In the genomic region with DNA sequence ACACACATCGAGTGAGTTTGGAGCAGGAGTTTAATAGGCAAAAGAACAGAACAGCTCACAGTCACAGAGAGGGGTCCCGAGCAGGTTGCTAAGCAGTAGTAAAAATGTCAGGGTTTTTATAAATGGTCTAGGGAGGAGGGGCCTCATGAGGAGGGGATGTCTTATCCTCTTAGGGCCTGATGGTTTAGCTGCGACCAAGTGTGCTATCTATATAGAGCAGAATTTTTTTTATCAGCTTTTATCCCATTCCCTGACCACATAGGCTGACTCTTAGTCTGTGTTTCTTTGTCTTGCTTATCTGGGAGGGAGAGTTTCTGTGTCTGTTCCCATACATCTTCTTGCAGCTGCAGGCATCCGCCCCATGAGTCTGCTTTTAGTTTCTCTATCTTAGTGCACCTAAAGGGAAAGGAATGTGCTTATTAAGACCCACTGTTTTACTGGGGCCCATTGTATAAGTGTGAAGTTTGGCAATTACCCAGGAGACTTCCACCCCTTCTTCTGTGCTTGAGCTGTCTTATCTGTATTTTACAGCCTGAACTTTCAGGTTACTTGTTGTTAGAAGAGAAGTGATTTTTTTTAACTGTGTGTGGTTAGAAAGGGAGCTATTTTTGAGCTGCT, we compare ENCODE assay signal across 8 cellular contexts. TPM values are rescaled to one million over a fixed set of nuclear protein-coding genes. Genes with fewer than 3 reads are reported as not detected.
A peak's percentile ranks its signal among the peaks of the same experiment; 100 is the strongest.
DNase-seq lines count a peak whose midpoint lies in the region; ATAC-seq and TF ChIP-seq lines count a peak whose summit lies in the region.

No MANE protein-coding gene starts in this region.

- no peak for TF ChIP-seq POLR2A in upper lobe of left lung (IDR thresholded peaks at IDR 0.05)

- H3K27me3 ChIP-seq in upper lobe of left lung = no peaks in the 10 kb centered on the region

- no peaks in the 10 kb centered on the region for H3K9me3 Mint-ChIP-seq in activated naive CD8-positive, alpha-beta T cell treated with anti-CD3 and anti-CD28 coated beads, Interleukin-2, amount 50 U/mL, for 24 hours

- H3K4me1 Mint-ChIP-seq in activated naive CD8-positive, alpha-beta T cell treated with anti-CD3 and anti-CD28 coated beads, Interleukin-2, amount 50 U/mL, for 24 hours = peaks cover 20% of the 10 kb centered on the region

- ATAC-seq in HG02763 (IDR thresholded peaks at IDR 0.05; ENCODE audit: unreplicated experiment) (peak; percentile 43), upper lobe of left lung (ENCODE audit: low FRiP score in 2 of 2) (peak in 1 of 2 donors; percentile 30)
- no peak for ATAC-seq in activated naive CD8-positive, alpha-beta T cell treated with anti-CD3 and anti-CD28 coated beads, Interleukin-2, amount 50 U/mL, for 24 hours

- WGBS in upper lobe of left lung, 2 donors = 36 to 40% methylated on average over 4 of the region's 4 CpGs

- H3K27ac Mint-ChIP-seq in activated naive CD8-positive, alpha-beta T cell treated with anti-CD3 and anti-CD28 coated beads, Interleukin-2, amount 50 U/mL, for 24 hours = no peak overlapping the region

- TF ChIP-seq EP300 in upper lobe of left lung (IDR thresholded peaks at IDR 0.05) = no peak

- CTCF ChIA-PET in GM10248 (lab: Yijun Ruan, JAX) = interaction anchor here (1.0 to 9.4 kb wide), 10 partner anchors 10 to 82 kb away, joined by 3 to 141 read pairs (median 6); no protein-coding TSS in a partner anchor

- H3K4me3 Mint-ChIP-seq in activated naive CD8-positive, alpha-beta T cell treated with anti-CD3 and anti-CD28 coated beads, Interleukin-2, amount 50 U/mL, for 24 hours = peak overlapping the region; percentile 54

- peak overlapping the region in 3 of 4 donors; percentile 16 to 29 (median 24) for H3K4me3 ChIP-seq in upper lobe of left lung

- H3K27me3 Mint-ChIP-seq in activated naive CD8-positive, alpha-beta T cell treated with anti-CD3 and anti-CD28 coated beads, Interleukin-2, amount 50 U/mL, for 24 hours = no peaks in the 10 kb centered on the region

- peaks cover 10 to 19% (median 13%) of the 10 kb centered on the region in 4 donors for H3K4me1 ChIP-seq in upper lobe of left lung

- H3K27ac ChIP-seq in upper lobe of left lung = peak overlapping the region; percentile 15 to 66 (median 60)

- DNase-seq in EL (peak; percentile 68), kidney tubule cell (ENCODE audit: low spot score) (peak; percentile 55), upper lobe of left lung (no peak), GM10248 (ENCODE audit: extremely low spot score) (no peak), globus pallidus (ENCODE audit: low spot score) (no peak), NOMO-1 treated with dmso at 0.1 percent for 144 hours (lab: John Stamatoyannopoulos, UW; ENCODE audit: unreplicated experiment) (no peak)
- DNase-seq in activated naive CD8-positive, alpha-beta T cell treated with anti-CD3 and anti-CD28 coated beads, Interleukin-2, amount 50 U/mL, for 24 hours = no peak

- H3K36me3 ChIP-seq in upper lobe of left lung = peaks cover 0 to under 1% (median 0%) of the 10 kb centered on the region in 4 donors

- peaks cover 6% of the 10 kb centered on the region for H3K36me3 Mint-ChIP-seq in activated naive CD8-positive, alpha-beta T cell treated with anti-CD3 and anti-CD28 coated beads, Interleukin-2, amount 50 U/mL, for 24 hours (ENCODE audit: low read depth)

- no peak for TF ChIP-seq CTCF in upper lobe of left lung (IDR thresholded peaks at IDR 0.05)
- no peak for TF ChIP-seq CTCF in GM10248 (IDR thresholded peaks at IDR 0.05; ENCODE audit: control extremely low read depth, extremely low read depth, low read depth, missing control alignments)

- POLR2A ChIA-PET in GM10248 (lab: Yijun Ruan, JAX) = interaction anchor here (0.5 kb wide), 1 partner anchor 78 kb away, joined by 5 read pairs; no protein-coding TSS in a partner anchor

- no peaks in the 10 kb centered on the region for H3K9me3 ChIP-seq in upper lobe of left lung

RNA-seq across cellular contexts. Expression of gene GMCL1, which starts 30.4 kb away (rescaled TPM):
- total RNA-seq in upper lobe of left lung = 10 to 100 TPM; 11.9 to 23.1 (median 17.5) TPM

RNA-seq across cellular contexts. Expression of gene ANXA4, which starts 57.1 kb away (rescaled TPM):
- 100 to 1,000 TPM in 5 of 6 donors, 10 to 100 TPM in 1; 84.0 to 214 (median 161) TPM for total RNA-seq in upper lobe of left lung

Comparison
In these comparisons a context has a peak if more than half of its experiments do, and no peak if none do; other contexts are left out.
1. DNase-seq: peak in EL (single experiment) and kidney tubule cell (single experiment); none in activated naive CD8-positive, alpha-beta T cell treated with anti-CD3 and anti-CD28 coated beads, Interleukin-2, amount 50 U/mL, for 24 hours (single experiment), upper lobe of left lung (0 of 2), GM10248 (single experiment), globus pallidus (single experiment) and NOMO-1 treated with dmso at 0.1 percent for 144 hours (single experiment).